Comparison of ENCODE assay signal across 12 cellular contexts in genomic region chr2:237885931-237886701, GRCh38. TPM values are rescaled to one million over a fixed set of nuclear protein-coding genes. Genes with fewer than 3 reads are reported as not detected.
DNase-seq lines count a peak whose midpoint lies in the region; ATAC-seq and TF ChIP-seq lines count a peak whose summit lies in the region.
"Had no signal": no experiment of that assay in that cellular context is flagged by ENCODE, and none has a peak within 500 bp of the region (broad histone marks: within the 10 kb centered on the region; RNA-seq: fewer than 3 reads in every experiment).

No MANE protein-coding gene starts in this region.

- no peaks in the 10 kb centered on the region for H3K9me3 ChIP-seq in HCT116 (ENCODE audit: control insufficient read depth in 1 of 2, insufficient read depth in 1 of 2, low read depth in 1 of 2, low read length in 2 of 2)
- no peaks in the 10 kb centered on the region for H3K9me3 ChIP-seq in skeletal muscle tissue (ENCODE audit: control insufficient read depth in 3 of 3, low read length in 3 of 3)

- no peak overlapping the region for H3K4me2 ChIP-seq in HCT116 (ENCODE audit: low read length)

- RAD21 ChIA-PET in HCT116 (lab: Charles Lee; ENCODE audit: low non-redundant PET in 1 of 2, low total read pairs in 2 of 2, uncharacterized antibody in 2 of 2, unreplicated experiment in 2 of 2) = no interaction called here

- H3K4me3 ChIP-seq in HCT116 (replicated peaks in 1 of 2; ENCODE audit: low read depth in 1 of 2, low read length in 2 of 2) = no peak overlapping the region
- H3K4me3 ChIP-seq in coronary artery = no peak overlapping the region
- H3K4me3 ChIP-seq in skeletal muscle tissue (ENCODE audit: low read length in 3 of 3) = peak overlapping the region in 2 of 3 donors; percentile 21 to 49

- H3K27ac ChIP-seq in HCT116 (ENCODE audit: low read depth, low read length) = no peak overlapping the region
- peak overlapping the region; percentile 87 to 92 for H3K27ac ChIP-seq in coronary artery
- peak overlapping the region; percentile 92 for H3K27ac ChIP-seq in skeletal muscle tissue (ENCODE audit: low read depth, low read length)
- H3K27ac ChIP-seq: HL-60 had no signal

- BruUV-seq in HCT116 (replicated peaks; lab: Mats Ljungman, UMichigan) = no TSS peak

- H3K27me3 ChIP-seq in HCT116 (ENCODE audit: insufficient read depth, low read length) (no peaks in the 10 kb centered on the region), skeletal muscle tissue (ENCODE audit: control insufficient read depth in 3 of 3, insufficient read depth in 3 of 3, low read length in 3 of 3) (no peaks in the 10 kb centered on the region)

- H3K36me3 ChIP-seq in HCT116 (ENCODE audit: control insufficient read depth in 1 of 2, insufficient read depth in 2 of 2, low read length in 2 of 2) (peaks cover 0 to 10% of the 10 kb centered on the region in 2 experiments; a peak in 1 of 4 replicates), skeletal muscle tissue (ENCODE audit: control insufficient read depth in 3 of 3, insufficient read depth in 3 of 3, low read length in 3 of 3) (peaks cover 0 to 4% (median 4%) of the 10 kb centered on the region in 3 donors)

- H3K4me1 ChIP-seq in HCT116 (ENCODE audit: control insufficient read depth in 1 of 2, insufficient read depth in 2 of 2, low read length in 2 of 2) = 0 out of 4 replicates have a peak, but pooled peaks cover 0 to 5% of the 10 kb centered on the region in 2 experiments
- peaks cover 8 to 45% (median 41%) of the 10 kb centered on the region in 3 donors for H3K4me1 ChIP-seq in skeletal muscle tissue (ENCODE audit: control insufficient read depth in 3 of 3, insufficient read depth in 3 of 3, low read length in 3 of 3)

- intact Hi-C loops in HCT116 (cut with micrococcal nuclease) = no loop called here

- no peaks in the 10 kb centered on the region for H3K79me2 ChIP-seq in HCT116 (ENCODE audit: insufficient read depth, low read length)

- POLR2A ChIA-PET in HCT116 (lab: Charles Lee) = no interaction called here

- DNase-seq in HCT116 (ENCODE audit: low read depth, low spot score) (no peak), coronary artery (ENCODE audit: low spot score) (peak; percentile 88), left kidney (ENCODE audit: low read depth, low spot score) (peak; percentile 23)
- DNase-seq: activated T-cell treated with anti-CD3 and anti-CD28 coated beads, Interleukin-2, amount 50 U/mL, for 1 hour; occipital lobe; stimulated activated CD4-positive, alpha-beta T cell treated with anti-CD3 and anti-CD28 coated beads, Interleukin-4, amount 100 ng/mL, for 1 hour had no signal

- H2AFZ ChIP-seq in HCT116 (ENCODE audit: low read depth, low read length, poor library complexity, severe bottlenecking) = no peak overlapping the region

- no peak overlapping the region for H3K9ac ChIP-seq in HCT116 (ENCODE audit: low read length)
- H3K9ac ChIP-seq in skeletal muscle tissue (ENCODE audit: low read depth in 1 of 3, low read length in 3 of 3) = peak overlapping the region in 2 of 3 donors; percentile 56 to 77

- ATAC-seq in HCT116 (peak; percentile 32; the same call in 1 of the 2 replicates), HG03442 (IDR thresholded peaks at IDR 0.05; ENCODE audit: unreplicated experiment) (no peak), HG02571 (IDR thresholded peaks at IDR 0.05; ENCODE audit: unreplicated experiment) (no peak), GM21367 (IDR thresholded peaks at IDR 0.05; ENCODE audit: unreplicated experiment) (no peak), HG03432 (IDR thresholded peaks at IDR 0.05; ENCODE audit: unreplicated experiment) (no peak)

- CTCF ChIA-PET in HCT116 (lab: Charles Lee) = no interaction called here

- H4K20me1 ChIP-seq in HCT116 (ENCODE audit: insufficient read depth) = no peaks in the 10 kb centered on the region

- TF ChIP-seq RAD21 in HCT116 (IDR thresholded peaks at IDR 0.05; ENCODE audit: low read depth) = no peak; the same call in 1 of the 2 replicates

- TF ChIP-seq CTCF in HCT116 (IDR thresholded peaks at IDR 0.05 in 2 of 3, conservative IDR thresholded peaks at IDR 0.05 in 1 of 3; ENCODE audit: borderline replicate concordance in 1 of 3, insufficient read depth in 1 of 3, low read depth in 2 of 3, low read length in 2 of 3) (no peak), coronary artery (IDR thresholded peaks at IDR 0.05) (no peak)

- TF ChIP-seq POLR2A in HCT116 (IDR thresholded peaks at IDR 0.05; ENCODE audit: borderline replicate concordance, extremely low read depth, insufficient read depth, insufficient read length) = no peak

- H3K9me2 ChIP-seq in HCT116 (ENCODE audit: insufficient read depth) = no peaks in the 10 kb centered on the region

TF ChIP-seq in HCT116, 20 proteins besides CTCF, POLR2A, EP300 and RAD21:
- no peak for TF ChIP-seq CBX3 (IDR thresholded peaks at IDR 0.05; ENCODE audit: low read depth)
- no peak for TF ChIP-seq SRF (IDR thresholded peaks at IDR 0.05; ENCODE audit: low read depth)
- TF ChIP-seq YY1 (IDR thresholded peaks at IDR 0.05; ENCODE audit: extremely low read depth, insufficient replicate concordance, low read depth, low read length) = no peak
- TF ChIP-seq ZBTB33 (IDR thresholded peaks at IDR 0.05; ENCODE audit: extremely low read depth, insufficient replicate concordance, low read length) = no peak
- TF ChIP-seq ATF3 (IDR thresholded peaks at IDR 0.05) = no peak
- TF ChIP-seq REST (IDR thresholded peaks at IDR 0.05; ENCODE audit: low read depth) = no peak
- no peak for TF ChIP-seq POLR2AphosphoS5 (IDR thresholded peaks at IDR 0.05; ENCODE audit: low read depth, low read length)
- no peak for TF ChIP-seq SP1 (IDR thresholded peaks at IDR 0.05; ENCODE audit: low read depth)

RNA-seq across cellular contexts. Expression of gene RAMP1, which starts 26.7 kb away (rescaled TPM):
- 23.4 TPM for total RNA-seq in HCT116 (2021; ENCODE audit: unreplicated experiment)
- polyA plus RNA-seq in HCT116 (2012) = 41.1 and 42.2 TPM in 2 replicates
- 31.8 TPM for total RNA-seq in skeletal muscle tissue

Comparison
In these comparisons a context has a peak if more than half of its experiments do, and no peak if none do; other contexts are left out.
1. H3K4me3 ChIP-seq: peak in skeletal muscle tissue (2 of 3); none in HCT116 (0 of 2) and coronary artery (single experiment).